Comparison of ENCODE assay signal across 1 cellular context in genomic region chr2:128321784-128322650, GRCh38.
TF ChIP-seq lines count a peak whose summit lies in the region.

No MANE protein-coding gene starts in this region.

TF ChIP-seq in HepG2, 621 proteins besides CTCF, POLR2A, EP300 and RAD21 (continued from another document and continues in another):
- TF ChIP-seq ARID5B (CRISPR knock-in tag; IDR thresholded peaks at IDR 0.05) (peak; percentile 45), TFE3 (CRISPR knock-in tag; IDR thresholded peaks at IDR 0.05) (peak; percentile 49), STAT5B (CRISPR knock-in tag; IDR thresholded peaks at IDR 0.05) (no peak), RXRA (CRISPR knock-in tag; IDR thresholded peaks at IDR 0.05) (no peak), PAX8 (CRISPR knock-in tag; IDR thresholded peaks at IDR 0.05; ENCODE audit: borderline replicate concordance) (no peak), ZNF512B (CRISPR knock-in tag; IDR thresholded peaks at IDR 0.05; ENCODE audit: borderline replicate concordance) (no peak), ZNF468 (CRISPR knock-in tag; IDR thresholded peaks at IDR 0.05) (no peak), ATRX (CRISPR knock-in tag; IDR thresholded peaks at IDR 0.05; ENCODE audit: borderline replicate concordance) (no peak), CENPX (CRISPR knock-in tag; IDR thresholded peaks at IDR 0.05) (no peak), ZFP36L1 (CRISPR knock-in tag; IDR thresholded peaks at IDR 0.05) (no peak; the same call in 1 of the 2 replicates), ZFYVE20 (CRISPR knock-in tag; IDR thresholded peaks at IDR 0.05; ENCODE audit: borderline replicate concordance, low read depth) (no peak; the same call in 1 of the 2 replicates), ZBTB8A (CRISPR knock-in tag; IDR thresholded peaks at IDR 0.05; ENCODE audit: borderline replicate concordance, low read depth) (no peak), IKZF4 (CRISPR knock-in tag; IDR thresholded peaks at IDR 0.05; ENCODE audit: borderline replicate concordance, low read depth, not compliant biosample characterization) (no peak), PAXIP1 (CRISPR knock-in tag; conservative IDR thresholded peaks at IDR 0.05) (0 out of 2 replicates have a peak, but pooled peaks have one; percentile 26), ZNF576 (CRISPR knock-in tag; IDR thresholded peaks at IDR 0.05) (no peak), GTF2F1 (IDR thresholded peaks at IDR 0.05; ENCODE audit: low read length) (no peak), TEAD2 (CRISPR knock-in tag; IDR thresholded peaks at IDR 0.05) (no peak), ZMYM2 (CRISPR knock-in tag; IDR thresholded peaks at IDR 0.05) (no peak), SSRP1 (CRISPR knock-in tag; IDR thresholded peaks at IDR 0.05) (no peak), ZNF121 (CRISPR knock-in tag; IDR thresholded peaks at IDR 0.05) (no peak), HNF4A (CRISPR knock-in tag; IDR thresholded peaks at IDR 0.05) (peak; percentile 7; the same call in 1 of the 2 replicates), SP1 (IDR thresholded peaks at IDR 0.05) (no peak), SP1 (CRISPR knock-in tag; IDR thresholded peaks at IDR 0.05) (peak; percentile 92), ZNF629 (CRISPR knock-in tag; conservative IDR thresholded peaks at IDR 0.05) (no peak; the same call in 1 of the 2 replicates), TCF12 (IDR thresholded peaks at IDR 0.05) (no peak), TCF12 (CRISPR knock-in tag; IDR thresholded peaks at IDR 0.05) (peak; percentile 61; the same call in 1 of the 2 replicates), ZNF230 (CRISPR knock-in tag; IDR thresholded peaks at IDR 0.05) (no peak), FOXK2 (IDR thresholded peaks at IDR 0.05) (no peak), PRDM15 (CRISPR knock-in tag; IDR thresholded peaks at IDR 0.05) (peak; percentile 70; the same call in 1 of the 2 replicates), ZNF367 (CRISPR knock-in tag; IDR thresholded peaks at IDR 0.05; ENCODE audit: borderline replicate concordance) (no peak), ZNF282 (IDR thresholded peaks at IDR 0.05; ENCODE audit: partially characterized antibody) (no peak), ZNF513 (CRISPR knock-in tag; conservative IDR thresholded peaks at IDR 0.05) (0 out of 2 replicates have a peak, but pooled peaks have one; percentile 30), ZNF30 (CRISPR knock-in tag; IDR thresholded peaks at IDR 0.05) (no peak), ELF3 (CRISPR knock-in tag; IDR thresholded peaks at IDR 0.05) (peak; percentile 48; the same call in 1 of the 2 replicates), JUND (CRISPR knock-in tag; IDR thresholded peaks at IDR 0.05) (no peak), AGO1 (IDR thresholded peaks at IDR 0.05; ENCODE audit: low read depth, low read length, poor library complexity, severe bottlenecking) (peak; percentile 68), THYN1 (CRISPR knock-in tag; IDR thresholded peaks at IDR 0.05; ENCODE audit: borderline replicate concordance, low read depth) (no peak), ZBTB37 (CRISPR knock-in tag; IDR thresholded peaks at IDR 0.05) (no peak), FOXO1 (CRISPR knock-in tag; IDR thresholded peaks at IDR 0.05) (peak; percentile 14; the same call in 1 of the 2 replicates), ZNF484 (CRISPR knock-in tag; IDR thresholded peaks at IDR 0.05; ENCODE audit: borderline replicate concordance, low read depth) (no peak), ZSCAN25 (CRISPR knock-in tag; IDR thresholded peaks at IDR 0.05) (peak; percentile 69; the same call in 1 of the 2 replicates), ZNF766 (CRISPR knock-in tag; IDR thresholded peaks at IDR 0.05; ENCODE audit: borderline replicate concordance) (no peak), BRCA1 (CRISPR knock-in tag; IDR thresholded peaks at IDR 0.05) (no peak), ZNF598 (CRISPR knock-in tag; IDR thresholded peaks at IDR 0.05; ENCODE audit: borderline replicate concordance) (no peak), ZNF101 (CRISPR knock-in tag; IDR thresholded peaks at IDR 0.05; ENCODE audit: borderline replicate concordance, low read depth) (no peak), ASH2L (IDR thresholded peaks at IDR 0.05; ENCODE audit: insufficient read length, low read depth, low read length) (peak; percentile 79), KDM5A (IDR thresholded peaks at IDR 0.05; ENCODE audit: borderline replicate concordance, low read length) (no peak), ZNF556 (CRISPR knock-in tag; IDR thresholded peaks at IDR 0.05; ENCODE audit: borderline replicate concordance) (peak; percentile 71; the same call in 1 of the 2 replicates)
